In genomic region chr1:242011879-242012674, GRCh38 we compare ENCODE assay signal across 1 cellular context.
TF ChIP-seq lines count a peak whose summit lies in the region.

No MANE protein-coding gene starts in this region.

TF ChIP-seq in GM12878, 131 proteins besides CTCF, POLR2A, EP300 and RAD21 (continued from another document):
- no peak for TF ChIP-seq NKRF (conservative IDR thresholded peaks at IDR 0.05)
- TF ChIP-seq KDM1A (IDR thresholded peaks at IDR 0.05; ENCODE audit: borderline replicate concordance), result no peak
- TF ChIP-seq WRNIP1 (IDR thresholded peaks at IDR 0.05; ENCODE audit: borderline replicate concordance, low read depth, low read length), result no peak
- no peak for TF ChIP-seq PAX5 (IDR thresholded peaks at IDR 0.05; ENCODE audit: borderline replicate concordance, low read depth, low read length)
- no peak for TF ChIP-seq REST (IDR thresholded peaks at IDR 0.05; ENCODE audit: low read depth, low read length)
- TF ChIP-seq SIX5 (IDR thresholded peaks at IDR 0.05; ENCODE audit: low read depth, low read length, severe bottlenecking), result no peak
- TF ChIP-seq SP1 (IDR thresholded peaks at IDR 0.05; ENCODE audit: low read depth, low read length), result no peak
- TF ChIP-seq NRF1 (conservative IDR thresholded peaks at IDR 0.05; ENCODE audit: low read depth, low read length), result no peak
- no peak for TF ChIP-seq PML (IDR thresholded peaks at IDR 0.05; ENCODE audit: low read length)
- TF ChIP-seq HDGF (IDR thresholded peaks at IDR 0.05), result no peak
- no peak for TF ChIP-seq ATF7 (IDR thresholded peaks at IDR 0.05; ENCODE audit: low read depth)
- no peak for TF ChIP-seq CHD4 (IDR thresholded peaks at IDR 0.05)
- TF ChIP-seq SUPT20H (IDR thresholded peaks at IDR 0.05; ENCODE audit: borderline replicate concordance, control insufficient read depth, low read depth, low read length), result no peak
- TF ChIP-seq MEF2A (IDR thresholded peaks at IDR 0.05; ENCODE audit: insufficient read depth, low read depth, low read length), result no peak
- no peak for TF ChIP-seq TAF1 (IDR thresholded peaks at IDR 0.05; ENCODE audit: borderline replicate concordance, low read depth, low read length)
- no peak for TF ChIP-seq KLF5 (IDR thresholded peaks at IDR 0.05; ENCODE audit: partially characterized antibody)
TF ChIP-seq in GM12878: peak in this region for 0.
